ENCODE assay signal across 12 cellular contexts in the genomic region with DNA sequence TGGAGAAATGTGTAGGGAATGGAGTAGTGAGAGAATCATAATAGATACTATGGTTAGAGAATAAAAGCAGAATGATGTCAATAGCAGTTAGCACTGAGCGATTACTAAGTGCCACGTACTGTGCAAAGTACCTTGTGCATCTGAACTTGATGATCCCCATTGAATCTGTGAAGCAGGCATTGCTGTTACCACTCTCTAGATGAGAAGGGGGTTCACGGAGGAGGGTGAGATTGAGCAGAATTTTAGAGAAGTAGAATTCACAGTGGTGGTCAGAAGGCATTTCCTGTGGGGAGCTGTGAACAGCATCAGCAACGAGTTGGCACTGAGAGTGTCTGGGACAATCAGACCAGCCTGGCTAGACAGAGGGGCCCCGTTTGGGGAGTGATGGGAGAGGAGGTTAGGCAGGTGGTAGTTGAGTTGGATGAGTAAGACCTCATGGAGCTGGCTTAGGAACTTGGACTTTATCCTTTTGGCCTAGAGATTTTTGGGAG.
DNase-seq lines count a peak whose midpoint lies in the region; ATAC-seq and TF ChIP-seq lines count a peak whose summit lies in the region.
"Had no signal": no experiment of that assay in that cellular context is flagged by ENCODE, and none has a peak within 500 bp of the region (broad histone marks: within the 10 kb centered on the region; RNA-seq: fewer than 3 reads in every experiment).

No MANE protein-coding gene starts in this region.

- H3K4me2 ChIP-seq in OCI-LY7 (ENCODE audit: low read length), result peak overlapping the region; percentile 25; the same call in 1 of the 2 replicates

- H3K9me3 ChIP-seq in OCI-LY7 (ENCODE audit: low read length), result no peaks in the 10 kb centered on the region
- H3K9me3 ChIP-seq: Peyer's patch had no signal

- no peaks in the 10 kb centered on the region for H3K36me3 Mint-ChIP-seq in natural killer cell
- no peaks in the 10 kb centered on the region for H3K36me3 Mint-ChIP-seq in activated CD8-positive, alpha-beta T cell treated with anti-CD3 and anti-CD28 coated beads, Interleukin-2, amount 10 ng/mL, durations not matched to agents 7 days and 5 days (ENCODE audit: low read depth)

- no peak overlapping the region for H3K27ac ChIP-seq in OCI-LY7 (ENCODE audit: low read depth, low read length, poor library complexity, severe bottlenecking)
- H3K27ac ChIP-seq: coronary artery, Peyer's patch, WERI-Rb-1 had no signal

- H3K79me2 ChIP-seq in OCI-LY7 (ENCODE audit: insufficient read depth, low read depth, low read length), result no peaks in the 10 kb centered on the region

- peak overlapping the region; percentile 57; the same call in 1 of the 2 replicates for H2AFZ ChIP-seq in OCI-LY7 (ENCODE audit: low read length)

- CTCF ChIA-PET in OCI-LY7 (lab: Charles Lee; ENCODE audit: unreplicated experiment), result no interaction called here
- CTCF ChIA-PET in activated CD8-positive, alpha-beta T cell treated with anti-CD3 and anti-CD28 coated beads, Interleukin-2, amount 10 ng/mL, durations not matched to agents 7 days and 5 days (lab: Charles Lee), result no interaction called here

- H3K27ac Mint-ChIP-seq in natural killer cell, result peak overlapping the region in 1 of 2 donors; percentile 48
- H3K27ac Mint-ChIP-seq in activated CD8-positive, alpha-beta T cell treated with anti-CD3 and anti-CD28 coated beads, Interleukin-2, amount 10 ng/mL, durations not matched to agents 7 days and 5 days, result no peak overlapping the region

- DNase-seq in OCI-LY7 (ENCODE audit: low spot score) (peak; percentile 4), natural killer cell (no peak), left colon (no peak), globus pallidus (ENCODE audit: low spot score) (no peak)
- no peak for DNase-seq in activated T-cell treated with anti-CD3 and anti-CD28 coated beads, Interleukin-2, amount 50 U/mL, for 1 hour
- DNase-seq in activated CD8-positive, alpha-beta T cell treated with anti-CD3 and anti-CD28 coated beads, Interleukin-2, amount 10 ng/mL, durations not matched to agents 7 days and 5 days, result no peak
- DNase-seq: NCI-H1930, Peyer's patch, WERI-Rb-1 had no signal

- H3K36me3 ChIP-seq in OCI-LY7 (ENCODE audit: insufficient read depth, low read length), result no peaks in the 10 kb centered on the region
- H3K36me3 ChIP-seq: Peyer's patch, WERI-Rb-1 had no signal

- no peaks in the 10 kb centered on the region for H3K9me3 Mint-ChIP-seq in natural killer cell
- no peaks in the 10 kb centered on the region for H3K9me3 Mint-ChIP-seq in activated CD8-positive, alpha-beta T cell treated with anti-CD3 and anti-CD28 coated beads, Interleukin-2, amount 10 ng/mL, durations not matched to agents 7 days and 5 days (ENCODE audit: insufficient read depth)

- intact Hi-C loops in OCI-LY7 (cut with micrococcal nuclease; ENCODE audit: unreplicated experiment) (no loop called here), natural killer cell (cut with micrococcal nuclease) (loop anchor here (10.0 kb wide), 1 partner anchor 120 kb away; no protein-coding TSS in a partner anchor), left colon (cut with DNase I, micrococcal nuclease) (no loop called here)

- H3K9me2 ChIP-seq in OCI-LY7 (ENCODE audit: insufficient read depth, low read length), result no peaks in the 10 kb centered on the region

- no TSS peak for BruUV-seq in OCI-LY7 (replicated peaks; lab: Mats Ljungman, UMichigan)

- H3K4me3 Mint-ChIP-seq in natural killer cell, result peak overlapping the region; percentile 65
- H3K4me3 Mint-ChIP-seq in activated CD8-positive, alpha-beta T cell treated with anti-CD3 and anti-CD28 coated beads, Interleukin-2, amount 10 ng/mL, durations not matched to agents 7 days and 5 days, result no peak overlapping the region

- no peaks in the 10 kb centered on the region for H3K4me1 ChIP-seq in OCI-LY7 (ENCODE audit: insufficient read depth, low read length, poor library complexity, severe bottlenecking)
- H3K4me1 ChIP-seq: Peyer's patch had no signal

- TF ChIP-seq CTCF in OCI-LY7 (conservative IDR thresholded peaks at IDR 0.05; ENCODE audit: low read length) (no peak), natural killer cell (IDR thresholded peaks at IDR 0.05) (no peak)

- H4K20me1 ChIP-seq in OCI-LY7 (ENCODE audit: insufficient read depth, low read length), result no peaks in the 10 kb centered on the region

- H3K27me3 Mint-ChIP-seq in natural killer cell (ENCODE audit: low read depth in 2 of 2), result peaks cover 0 to 6% of the 10 kb centered on the region in 2 donors
- no peaks in the 10 kb centered on the region for H3K27me3 Mint-ChIP-seq in activated CD8-positive, alpha-beta T cell treated with anti-CD3 and anti-CD28 coated beads, Interleukin-2, amount 10 ng/mL, durations not matched to agents 7 days and 5 days (ENCODE audit: low read depth)

- H3K4me1 Mint-ChIP-seq in natural killer cell, result peaks cover 23 to 28% of the 10 kb centered on the region in 2 donors
- peaks cover 6% of the 10 kb centered on the region for H3K4me1 Mint-ChIP-seq in activated CD8-positive, alpha-beta T cell treated with anti-CD3 and anti-CD28 coated beads, Interleukin-2, amount 10 ng/mL, durations not matched to agents 7 days and 5 days (ENCODE audit: low read depth)

- ATAC-seq in GM18858 (IDR thresholded peaks at IDR 0.05; ENCODE audit: unreplicated experiment) (peak; percentile 51), HG02870 (IDR thresholded peaks at IDR 0.05; ENCODE audit: unreplicated experiment) (peak; percentile 44), natural killer cell (peak; percentile 81 to 92 (median 84)), left colon (no peak)
- ATAC-seq in activated CD8-positive, alpha-beta T cell treated with anti-CD3 and anti-CD28 coated beads, Interleukin-2, amount 10 ng/mL, durations not matched to agents 7 days and 5 days, result no peak

- POLR2A ChIA-PET in OCI-LY7 (lab: Charles Lee), result no interaction called here
- POLR2A ChIA-PET in activated CD8-positive, alpha-beta T cell treated with anti-CD3 and anti-CD28 coated beads, Interleukin-2, amount 10 ng/mL, durations not matched to agents 7 days and 5 days (lab: Charles Lee), result no interaction called here

- H3K4me3 ChIP-seq in OCI-LY7 (ENCODE audit: low read depth, low read length, poor library complexity, severe bottlenecking), result no peak overlapping the region
- H3K4me3 ChIP-seq: Peyer's patch had no signal

Comparison
In these comparisons a context has a peak if more than half of its experiments do, and no peak if none do; other contexts are left out.
1. ATAC-seq: peak in GM18858 (single experiment), HG02870 (single experiment) and natural killer cell (3 of 3); none in left colon (single experiment) and activated CD8-positive, alpha-beta T cell treated with anti-CD3 and anti-CD28 coated beads, Interleukin-2, amount 10 ng/mL, durations not matched to agents 7 days and 5 days (single experiment).